Comparison of ENCODE assay signal across 15 cellular contexts in genomic region chr16:20569117-20569651, GRCh38. TPM values are rescaled to one million over a fixed set of nuclear protein-coding genes. Genes with fewer than 3 reads are reported as not detected.
"Had no signal": no experiment of that assay in that cellular context is flagged by ENCODE, and none has a peak within 500 bp of the region (broad histone marks: within the 10 kb centered on the region; RNA-seq: fewer than 3 reads in every experiment).

No MANE protein-coding gene starts in this region.

RNA-seq across cellular contexts. Expression of gene ACSM2B, which starts 7.0 kb away (rescaled TPM):
- total RNA-seq: activated B cell treated with CpG ODN at 0.5 μM for 24 hours; activated CD4-positive, alpha-beta memory T cell treated with anti-CD3 and anti-CD28 coated beads for 36 hours; activated CD4-positive, alpha-beta T cell treated with anti-CD3 and anti-CD28 coated beads, Interleukin-2, amount 10 ng/mL, durations not matched to agents 24 days and 14 days; activated CD8-positive, alpha-beta memory T cell treated with anti-CD3 and anti-CD28 coated beads for 36 hours; activated CD8-positive, alpha-beta T cell treated with anti-CD3 and anti-CD28 coated beads for 36 hours; activated naive CD4-positive, alpha-beta T cell treated with anti-CD3 and anti-CD28 coated beads for 36 hours; activated naive CD4-positive, alpha-beta T cell treated with anti-CD3 and anti-CD28 coated beads, Interleukin-2, amount 50 U/mL, for 72 hours; activated naive CD8-positive, alpha-beta T cell treated with anti-CD3 and anti-CD28 coated beads for 36 hours; activated T-helper 1 cell treated with anti-CD3 and anti-CD28 coated beads, Interleukin-12 subunit alpha, Interleukin-12 subunit beta, Interleukin-2, Interleukin-4 antibody, amounts not matched to agents 30 ng/mL and 10 ng/mL and 1 ng/mL, durations not matched to agents 14 hours and 24 hours and 36 hours; activated T-helper 17 cell treated with anti-CD3 and anti-CD28 coated beads, Interleukin-2, amount 50 U/mL, for 72 hours; aorta; astrocyte; breast epithelium; cardiac septum; cerebellum had no signal
- polyA plus RNA-seq: aorta had no signal
